Comparison of ENCODE assay signal across 10 cellular contexts in the genomic region with DNA sequence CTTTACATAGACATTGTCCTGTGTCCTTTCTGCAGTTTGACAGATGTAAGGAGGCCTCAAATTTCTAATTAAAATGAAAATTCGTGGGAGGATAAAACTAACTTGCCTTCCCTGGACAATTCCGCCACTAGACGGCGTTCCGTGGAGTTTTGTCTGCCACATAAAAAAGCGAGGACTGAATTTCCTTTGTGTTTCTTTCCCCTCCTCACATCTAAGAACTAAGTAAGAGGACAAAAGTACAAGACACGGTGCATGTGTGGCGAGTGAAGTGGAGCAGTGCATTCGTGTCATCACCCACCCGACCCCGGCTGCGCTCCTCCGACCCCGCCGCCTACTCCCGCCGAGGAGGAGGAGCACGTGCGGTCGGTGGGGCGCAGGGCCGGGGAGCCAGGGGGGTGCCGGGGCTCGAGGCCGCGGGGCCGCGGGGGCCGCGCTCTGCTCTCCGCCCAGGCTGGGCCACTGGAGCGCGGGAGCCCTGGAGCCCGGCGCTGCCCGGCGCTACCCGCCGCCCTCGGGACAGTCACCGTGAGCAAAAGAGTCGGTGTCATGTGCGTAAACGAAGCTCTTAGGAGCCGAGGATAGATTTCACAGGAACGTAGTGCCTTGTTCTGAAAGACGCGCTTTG. TPM values are rescaled to one million over a fixed set of nuclear protein-coding genes. Genes with fewer than 3 reads are reported as not detected.
DNase-seq lines count a peak whose midpoint lies in the region; ATAC-seq lines count a peak whose summit lies in the region.
"Had no signal": no experiment of that assay in that cellular context is flagged by ENCODE, and none has a peak within 500 bp of the region (broad histone marks: within the 10 kb centered on the region; RNA-seq: fewer than 3 reads in every experiment).

No MANE protein-coding gene starts in this region.

- peaks cover 0 to 3% of the 10 kb centered on the region in 2 donors for H3K9me3 ChIP-seq in stomach smooth muscle (ENCODE audit: control insufficient read depth in 2 of 2, low read length in 2 of 2)
- H3K9me3 ChIP-seq: SJSA1 had no signal

- H3K9me3 Mint-ChIP-seq in activated naive CD8-positive, alpha-beta T cell treated with anti-CD3 and anti-CD28 coated beads, Interleukin-2, amount 50 U/mL, for 24 hours, result peaks cover 4% of the 10 kb centered on the region
- H3K9me3 Mint-ChIP-seq in immature natural killer cell, result peaks cover 0 to 8% (median 1%) of the 10 kb centered on the region in 6 donors

- no peaks in the 10 kb centered on the region for H3K36me3 ChIP-seq in stomach smooth muscle (ENCODE audit: control insufficient read depth in 2 of 2, insufficient read depth in 2 of 2, low read length in 2 of 2)
- H3K36me3 ChIP-seq: SJSA1 had no signal

- no peak for ATAC-seq in activated naive CD8-positive, alpha-beta T cell treated with anti-CD3 and anti-CD28 coated beads, Interleukin-2, amount 50 U/mL, for 24 hours
- ATAC-seq in GM18502 (IDR thresholded peaks at IDR 0.05; ENCODE audit: poor library complexity, unreplicated experiment), result no peak

- no peak overlapping the region for H3K27ac Mint-ChIP-seq in activated naive CD8-positive, alpha-beta T cell treated with anti-CD3 and anti-CD28 coated beads, Interleukin-2, amount 50 U/mL, for 24 hours
- no peak overlapping the region for H3K27ac Mint-ChIP-seq in immature natural killer cell

- peaks cover 10% of the 10 kb centered on the region for H3K4me1 ChIP-seq in stomach smooth muscle (ENCODE audit: control insufficient read depth, insufficient read depth, low read length)
- H3K4me1 ChIP-seq: SJSA1 had no signal

- peak overlapping the region; percentile 9 to 33 for H3K4me3 ChIP-seq in stomach smooth muscle (ENCODE audit: low read length in 2 of 2)
- H3K4me3 ChIP-seq: SJSA1 had no signal

- peak overlapping the region; percentile 34 for H3K4me3 Mint-ChIP-seq in activated naive CD8-positive, alpha-beta T cell treated with anti-CD3 and anti-CD28 coated beads, Interleukin-2, amount 50 U/mL, for 24 hours
- peak overlapping the region; percentile 41 to 70 (median 60) for H3K4me3 Mint-ChIP-seq in immature natural killer cell

- peak; percentile 11 for DNase-seq in activated gamma-delta T cell (lab: John Stamatoyannopoulos, UW)
- no peak for DNase-seq in activated gamma-delta T cell treated with Interleukin-2 at 50 U/mL for 16 hours
- DNase-seq in activated naive CD8-positive, alpha-beta T cell treated with anti-CD3 and anti-CD28 coated beads, Interleukin-2, amount 50 U/mL, for 24 hours, result no peak
- no peak for DNase-seq in immature natural killer cell
- no peak for DNase-seq in 8988T
- no peak for DNase-seq in NCI-H1417 (lab: John Stamatoyannopoulos, UW)
- DNase-seq: COR-L47 had no signal

- peaks cover 24% of the 10 kb centered on the region for H3K4me1 Mint-ChIP-seq in activated naive CD8-positive, alpha-beta T cell treated with anti-CD3 and anti-CD28 coated beads, Interleukin-2, amount 50 U/mL, for 24 hours
- H3K4me1 Mint-ChIP-seq in immature natural killer cell, result peaks cover 16 to 40% of the 10 kb centered on the region in 2 donors

- peaks cover 82% of the 10 kb centered on the region for H3K27me3 Mint-ChIP-seq in activated naive CD8-positive, alpha-beta T cell treated with anti-CD3 and anti-CD28 coated beads, Interleukin-2, amount 50 U/mL, for 24 hours
- H3K27me3 Mint-ChIP-seq in immature natural killer cell (ENCODE audit: low read depth in 3 of 3), result peaks cover 27 to 56% (median 47%) of the 10 kb centered on the region in 3 donors

- H3K36me3 Mint-ChIP-seq in activated naive CD8-positive, alpha-beta T cell treated with anti-CD3 and anti-CD28 coated beads, Interleukin-2, amount 50 U/mL, for 24 hours (ENCODE audit: low read depth), result peaks cover 15% of the 10 kb centered on the region
- H3K36me3 Mint-ChIP-seq in immature natural killer cell, result peaks cover 0 to 6% (median 0%) of the 10 kb centered on the region in 3 donors

- H3K9ac ChIP-seq in stomach smooth muscle (ENCODE audit: low read length in 2 of 2), result no peak overlapping the region

- H3K27ac ChIP-seq in stomach smooth muscle (ENCODE audit: low read length), result no peak overlapping the region
- H3K27ac ChIP-seq: SJSA1 had no signal

- H3K27me3 ChIP-seq in stomach smooth muscle (ENCODE audit: control insufficient read depth in 1 of 2, insufficient read depth in 2 of 2, low read length in 2 of 2), result peaks cover 58 to 83% of the 10 kb centered on the region in 2 donors

RNA-seq across cellular contexts. Expression of gene TBR1, which starts 10.8 kb away (rescaled TPM):
- polyA plus RNA-seq in immature natural killer cell, result not detected
